In the genomic region with DNA sequence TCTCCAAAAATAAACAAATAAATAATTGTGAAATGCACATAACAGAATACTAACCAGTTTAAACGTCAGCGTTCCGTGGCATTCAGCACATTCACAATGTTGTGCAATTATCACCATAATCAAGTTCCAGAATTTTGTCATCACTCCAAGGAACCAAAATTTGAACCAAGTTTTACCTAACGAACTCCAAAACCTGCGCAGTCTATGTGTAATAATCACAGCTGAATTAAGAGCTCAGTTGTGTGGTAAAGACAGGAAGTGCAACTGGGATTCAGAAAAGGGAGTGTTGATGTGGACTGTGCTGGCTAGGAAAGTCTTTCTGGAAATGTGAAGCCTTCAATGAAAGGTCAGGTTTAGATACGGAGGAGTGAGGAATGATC, we compare ENCODE assay signal across 10 cellular contexts. TPM values are rescaled to one million over a fixed set of nuclear protein-coding genes. Genes with fewer than 3 reads are reported as not detected.
DNase-seq lines count a peak whose midpoint lies in the region; ATAC-seq and TF ChIP-seq lines count a peak whose summit lies in the region.
"Had no signal": no experiment of that assay in that cellular context is flagged by ENCODE, and none has a peak within 500 bp of the region (broad histone marks: within the 10 kb centered on the region; RNA-seq: fewer than 3 reads in every experiment).

No MANE protein-coding gene starts in this region.

- H3K4me3 ChIP-seq in CD4-positive, CD25-positive, alpha-beta regulatory T cell (ENCODE audit: low read depth, low read length) = no peak overlapping the region
- H3K4me3 ChIP-seq in H7 (ENCODE audit: insufficient read depth, low read depth, low read length) = no peak overlapping the region
- no peak overlapping the region for H3K4me3 ChIP-seq in ascending aorta
- H3K4me3 ChIP-seq in mesenchymal stem cell (ENCODE audit: insufficient read depth in 1 of 2, low read depth in 1 of 2, low read length in 2 of 2) = no peak overlapping the region
- peak overlapping the region in 3 of 59 donors; percentile 66 to 82 (median 69) for H3K4me3 ChIP-seq in dorsolateral prefrontal cortex

- no peak overlapping the region for H4K8ac ChIP-seq in mesenchymal stem cell (ENCODE audit: low read length)

- no peak overlapping the region for H3K14ac ChIP-seq in mesenchymal stem cell (ENCODE audit: low read length in 2 of 2)

- peaks cover 34% of the 10 kb centered on the region for H3K4me1 ChIP-seq in CD4-positive, CD25-positive, alpha-beta regulatory T cell (ENCODE audit: control insufficient read depth, insufficient read depth, low read length, poor library complexity, severe bottlenecking)
- H3K4me1 ChIP-seq in ascending aorta (peaks cover 16 to 43% of the 10 kb centered on the region in 2 donors), mesenchymal stem cell (ENCODE audit: control insufficient read depth, insufficient read depth, low read depth, low read length) (peaks cover 35% of the 10 kb centered on the region)
- H3K4me1 ChIP-seq: prostate gland had no signal

- H3K36me3 ChIP-seq in CD4-positive, CD25-positive, alpha-beta regulatory T cell (ENCODE audit: control insufficient read depth, insufficient read depth, low read length) = no peaks in the 10 kb centered on the region
- H3K36me3 ChIP-seq in H7 (replicated peaks; ENCODE audit: control insufficient read depth, insufficient read depth, low read length) (no peaks in the 10 kb centered on the region), ascending aorta (no peaks in the 10 kb centered on the region), mesenchymal stem cell (ENCODE audit: control insufficient read depth in 1 of 2, insufficient read depth in 2 of 2, low read depth in 1 of 2, low read length in 2 of 2) (no peaks in the 10 kb centered on the region)
- H3K36me3 ChIP-seq: prostate gland had no signal

- H2BK15ac ChIP-seq in mesenchymal stem cell (ENCODE audit: low read depth, poor library complexity, severe bottlenecking) = no peak overlapping the region

- no peak overlapping the region for H2BK12ac ChIP-seq in mesenchymal stem cell (ENCODE audit: low read length in 2 of 2)

- H3K4me2 ChIP-seq in mesenchymal stem cell (ENCODE audit: low read length, poor library complexity, severe bottlenecking) = no peak overlapping the region

- H2BK120ac ChIP-seq in mesenchymal stem cell (ENCODE audit: low read depth, low read length) = no peak overlapping the region

- no peak overlapping the region for H3K27ac ChIP-seq in CD4-positive, CD25-positive, alpha-beta regulatory T cell (ENCODE audit: insufficient read depth, low read length, poor library complexity, severe bottlenecking)
- H3K27ac ChIP-seq in ascending aorta = peak overlapping the region; percentile 98 to 99
- no peak overlapping the region for H3K27ac ChIP-seq in mesenchymal stem cell (ENCODE audit: low read length, poor library complexity, severe bottlenecking)
- H3K27ac ChIP-seq in dorsolateral prefrontal cortex = peak overlapping the region in 23 of 59 donors; percentile 40 to 98 (median 95)

- no peak for ATAC-seq in CD4-positive, CD25-positive, alpha-beta regulatory T cell (ENCODE audit: low read depth in 2 of 2)
- no peak for ATAC-seq in HG03025 (IDR thresholded peaks at IDR 0.05; ENCODE audit: low FRiP score, unreplicated experiment)
- no peak for ATAC-seq in GM18858 (IDR thresholded peaks at IDR 0.05; ENCODE audit: unreplicated experiment)

- peak overlapping the region in 3 of 4 donors; percentile 53 to 85 (median 74) for H3K4me3 Mint-ChIP-seq in CD4-positive, CD25-positive, alpha-beta regulatory T cell

- no peak overlapping the region for H3K18ac ChIP-seq in mesenchymal stem cell (ENCODE audit: low read depth in 1 of 2, low read length in 2 of 2)

- DNase-seq in CD4-positive, CD25-positive, alpha-beta regulatory T cell = no peak
- DNase-seq in H7 (peak; percentile 46), ascending aorta (ENCODE audit: low spot score in 2 of 2) (peak in 1 of 2 donors; percentile 9), mesenchymal stem cell (peak; percentile 24), NCI-H1092 (lab: John Stamatoyannopoulos, UW) (no peak), dorsolateral prefrontal cortex (no peak)

- no peaks in the 10 kb centered on the region for H3K27me3 ChIP-seq in CD4-positive, CD25-positive, alpha-beta regulatory T cell (ENCODE audit: control insufficient read depth, insufficient read depth, low read length)
- H3K27me3 ChIP-seq in H7 (ENCODE audit: control insufficient read depth, insufficient read depth, low read length) (no peaks in the 10 kb centered on the region), ascending aorta (no peaks in the 10 kb centered on the region), mesenchymal stem cell (ENCODE audit: control insufficient read depth in 1 of 2, insufficient read depth in 1 of 2, low read length in 2 of 2) (peaks cover 0 to 14% of the 10 kb centered on the region in 2 experiments), dorsolateral prefrontal cortex (no peaks in the 10 kb centered on the region)

- no peak overlapping the region for H4K91ac ChIP-seq in mesenchymal stem cell (ENCODE audit: low read length)

- H3K27me3 Mint-ChIP-seq in CD4-positive, CD25-positive, alpha-beta regulatory T cell = peaks cover 17% of the 10 kb centered on the region

- H3K36me3 Mint-ChIP-seq in CD4-positive, CD25-positive, alpha-beta regulatory T cell = no peaks in the 10 kb centered on the region

- no peak overlapping the region for H3K27ac Mint-ChIP-seq in CD4-positive, CD25-positive, alpha-beta regulatory T cell

- no peak overlapping the region for H3K4ac ChIP-seq in mesenchymal stem cell (ENCODE audit: low read depth in 1 of 2, low read length in 2 of 2)

- no peak overlapping the region for H2BK5ac ChIP-seq in mesenchymal stem cell (ENCODE audit: low read depth, low read length, poor library complexity, severe bottlenecking)

- H3K79me1 ChIP-seq in mesenchymal stem cell (replicated peaks; ENCODE audit: low read length, poor library complexity, severe bottlenecking) = no peaks in the 10 kb centered on the region

- no peak overlapping the region for H2AFZ ChIP-seq in mesenchymal stem cell (ENCODE audit: low read depth, low read length)

- 87% methylated on average over 6 of the region's 6 CpGs for WGBS in mesenchymal stem cell

- no peaks in the 10 kb centered on the region for H3K9me3 Mint-ChIP-seq in CD4-positive, CD25-positive, alpha-beta regulatory T cell

- H2AK5ac ChIP-seq in mesenchymal stem cell (ENCODE audit: low read length, severe bottlenecking) = no peak overlapping the region

- no peaks in the 10 kb centered on the region for H3K9me3 ChIP-seq in CD4-positive, CD25-positive, alpha-beta regulatory T cell (ENCODE audit: control insufficient read depth in 2 of 2, low read length in 2 of 2)
- H3K9me3 ChIP-seq in ascending aorta (no peaks in the 10 kb centered on the region), mesenchymal stem cell (ENCODE audit: control insufficient read depth, low read length) (no peaks in the 10 kb centered on the region)
- H3K9me3 ChIP-seq: prostate gland had no signal

- intact Hi-C loops in ascending aorta (cut with DNase I) (no loop called here), dorsolateral prefrontal cortex (cut with DNase I) (loop anchor here (5.0 to 10.0 kb wide), 2 partner anchors 218 to 220 kb away; a partner anchor contains a TSS)

- TF ChIP-seq CTCF in ascending aorta (IDR thresholded peaks at IDR 0.05) (peak in 1 of 3 experiments; percentile 5), dorsolateral prefrontal cortex (IDR thresholded peaks at IDR 0.05 in 54 of 56, conservative IDR thresholded peaks at IDR 0.05 in 2 of 56; ENCODE audit: low read depth in 1 of 56, partially characterized antibody in 56 of 56) (peak in 4 of 56 donors; percentile 10 to 19 (median 13))

- H3K9ac ChIP-seq in mesenchymal stem cell (ENCODE audit: low read length) = no peak overlapping the region

- no peak overlapping the region for H3K23ac ChIP-seq in mesenchymal stem cell (ENCODE audit: low read length in 2 of 2)

- peaks cover 5 to 32% (median 16%) of the 10 kb centered on the region in 4 donors for H3K4me1 Mint-ChIP-seq in CD4-positive, CD25-positive, alpha-beta regulatory T cell

RNA-seq across cellular contexts. Expression of a gene that starts 5.4 kb away (rescaled TPM):
- total RNA-seq in CD4-positive, CD25-positive, alpha-beta regulatory T cell = 10.1 TPM
- 1 to 10 TPM in 3 of 4 donors, under 1 TPM in 1; 0.37 to 1.6 (median 1.5) TPM for polyA plus RNA-seq in CD4-positive, CD25-positive, alpha-beta regulatory T cell
- 45.5 and 59.3 TPM in 2 replicates for total RNA-seq in H7 (2014; rRNA removed; shearing (Covaris generic))
- total RNA-seq in ascending aorta (2,975 TPM), dorsolateral prefrontal cortex (100 to 1,000 TPM in 2 of 120 experiments, 10 to 100 TPM in 118; 17.4 to 120 (median 43.4) TPM)
- 80.2 TPM for polyA plus RNA-seq in mesenchymal stem cell (2013, experiment 1 of 2)
- 77.3 TPM for polyA plus RNA-seq in mesenchymal stem cell (2013, experiment 2 of 2)

RNA-seq across cellular contexts. Expression of a gene that starts 12.0 kb away (rescaled TPM):
- total RNA-seq in CD4-positive, CD25-positive, alpha-beta regulatory T cell = 21.0 TPM
- polyA plus RNA-seq in CD4-positive, CD25-positive, alpha-beta regulatory T cell = 10 to 100 TPM; 27.5 to 38.3 (median 37.4) TPM
- 26.4 and 28.9 TPM in 2 replicates for total RNA-seq in H7 (2014; rRNA removed; shearing (Covaris generic))
- 16.8 TPM for total RNA-seq in ascending aorta
- polyA plus RNA-seq in mesenchymal stem cell (2013, experiment 1 of 2) = 30.2 TPM
- 30.5 TPM for polyA plus RNA-seq in mesenchymal stem cell (2013, experiment 2 of 2)
- 10 to 100 TPM; 15.9 to 31.2 (median 24.4) TPM for total RNA-seq in dorsolateral prefrontal cortex

RNA-seq across cellular contexts. Expression of a gene that starts 18.3 kb away (rescaled TPM):
- total RNA-seq in CD4-positive, CD25-positive, alpha-beta regulatory T cell = not detected
- polyA plus RNA-seq in CD4-positive, CD25-positive, alpha-beta regulatory T cell = not detected
- 2.1 TPM in 2 replicates for total RNA-seq in H7 (2014; rRNA removed; shearing (Covaris generic))
- total RNA-seq in ascending aorta (95.8 TPM), dorsolateral prefrontal cortex (10 to 100 TPM in 74 of 120 experiments, 1 to 10 TPM in 46; 5.1 to 23.2 (median 10.8) TPM)
- 25.1 TPM for polyA plus RNA-seq in mesenchymal stem cell (2013, experiment 1 of 2)
- polyA plus RNA-seq in mesenchymal stem cell (2013, experiment 2 of 2) = 26.5 TPM

RNA-seq across cellular contexts. Expression of a gene that starts 24.2 kb away (rescaled TPM):
- total RNA-seq in CD4-positive, CD25-positive, alpha-beta regulatory T cell = not detected
- not detected for polyA plus RNA-seq in CD4-positive, CD25-positive, alpha-beta regulatory T cell
- total RNA-seq in H7 (2014; rRNA removed; shearing (Covaris generic)) = not detected in 2 replicates
- total RNA-seq in ascending aorta (not detected), dorsolateral prefrontal cortex (under 1 TPM in 1 of 120 experiments, not detected in 119; 0.32 TPM)
- not detected for polyA plus RNA-seq in mesenchymal stem cell (2013, experiment 1 of 2)
- not detected for polyA plus RNA-seq in mesenchymal stem cell (2013, experiment 2 of 2)
- total RNA-seq: Daoy, prostate gland had no signal

RNA-seq across cellular contexts. Expression of a gene that starts 59.1 kb away (rescaled TPM):
- total RNA-seq in CD4-positive, CD25-positive, alpha-beta regulatory T cell = 1.6 TPM
- polyA plus RNA-seq in CD4-positive, CD25-positive, alpha-beta regulatory T cell = under 1 TPM in 1 of 4 donors, not detected in 3; 0.22 TPM
- total RNA-seq in H7 (2014; rRNA removed; shearing (Covaris generic)) = 2.7 and 2.8 TPM in 2 replicates
- total RNA-seq in ascending aorta = not detected
- polyA plus RNA-seq in mesenchymal stem cell (2013, experiment 1 of 2) = 0.65 TPM
- polyA plus RNA-seq in mesenchymal stem cell (2013, experiment 2 of 2) = 0.60 TPM
- 10 to 100 TPM; 32.5 to 68.6 (median 46.7) TPM for total RNA-seq in dorsolateral prefrontal cortex

Comparison
In these comparisons a context has a peak if more than half of its experiments do, and no peak if none do; other contexts are left out.
1. DNase-seq: peak in H7 (single experiment) and mesenchymal stem cell (single experiment); none in CD4-positive, CD25-positive, alpha-beta regulatory T cell (0 of 3), NCI-H1092 (single experiment) and dorsolateral prefrontal cortex (0 of 10).
2. H3K27ac ChIP-seq: peak in ascending aorta (2 of 2); none in CD4-positive, CD25-positive, alpha-beta regulatory T cell (single experiment) and mesenchymal stem cell (single experiment).
3. RNA of a gene that starts 5.4 kb away (total RNA-seq): 2,975 TPM in ascending aorta (single experiment); 45.5 to 59.3 TPM in H7, 17.4 to 120 TPM in dorsolateral prefrontal cortex and 10.1 TPM in CD4-positive, CD25-positive, alpha-beta regulatory T cell (single experiment); every median in the first group is over 10 times any median in the second.